In genomic region chr13:95295026-95295425, GRCh38 we compare ENCODE assay signal across 25 cellular contexts.
"Had no signal": no experiment of that assay in that cellular context is flagged by ENCODE, and none has a peak within 500 bp of the region (broad histone marks: within the 10 kb centered on the region; RNA-seq: fewer than 3 reads in every experiment).

No MANE protein-coding gene starts in this region.

- H3K4me1 ChIP-seq: neural progenitor cell, parathyroid adenoma had no signal

- H3K9me3 Mint-ChIP-seq: dendritic cell treated with granulocyte-macrophage colony-stimulating factor and Interleukin-4, amounts not matched to agents 40 ng/mL and 50 ng/mL, for 4 days; memory B cell; mesothelial cell of epicardium; natural killer cell; neural progenitor cell had no signal

- H3K36me3 ChIP-seq: heart left ventricle, left ventricle myocardium inferior, lower lobe of right lung, neural progenitor cell, sigmoid colon, stomach, thoracic aorta, transverse colon had no signal

- DNase-seq: cerebellar nuclear complex; foreskin melanocyte; heart left ventricle; hypothalamus; islet precursor cell; left cardiac atrium; left ventricle myocardium inferior; lower lobe of right lung; natural killer cell; nucleus accumbens; psoas muscle; retina; sigmoid colon; small intestine; stimulated activated CD4-positive, alpha-beta T cell treated with anti-CD3 and anti-CD28 coated beads, Interleukin-12 subunit alpha, Interleukin-12 subunit beta, amount 100 ng/mL, for 4 hours; stomach; substantia nigra; transverse colon had no signal

- H3K27ac ChIP-seq: heart left ventricle, left ventricle myocardium inferior, lower lobe of right lung, neural progenitor cell, parathyroid adenoma, psoas muscle, sigmoid colon, stomach, thoracic aorta, transverse colon had no signal

- H3K36me3 Mint-ChIP-seq: mesothelial cell of epicardium, natural killer cell had no signal

- FAIRE-seq: colon, small intestine had no signal

- H3K9me3 ChIP-seq: heart left ventricle, left ventricle myocardium inferior, lower lobe of right lung, psoas muscle, sigmoid colon, stomach, thoracic aorta, transverse colon had no signal

- ATAC-seq: heart left ventricle, left cardiac atrium, lower lobe of right lung, natural killer cell, psoas muscle had no signal

- H3K27me3 Mint-ChIP-seq: dendritic cell treated with granulocyte-macrophage colony-stimulating factor and Interleukin-4, amounts not matched to agents 40 ng/mL and 50 ng/mL, for 4 days; memory B cell had no signal

- H3K27me3 ChIP-seq: heart left ventricle, neural progenitor cell, sigmoid colon, stomach, transverse colon had no signal

- H3K27ac Mint-ChIP-seq: dendritic cell treated with granulocyte-macrophage colony-stimulating factor and Interleukin-4, amounts not matched to agents 40 ng/mL and 50 ng/mL, for 4 days; memory B cell; mesothelial cell of epicardium; natural killer cell; neural progenitor cell had no signal

- H3K4me2 ChIP-seq: neural progenitor cell had no signal

- H3K4me3 Mint-ChIP-seq: dendritic cell treated with granulocyte-macrophage colony-stimulating factor and Interleukin-4, amounts not matched to agents 40 ng/mL and 50 ng/mL, for 4 days; memory B cell; mesothelial cell of epicardium; natural killer cell; neural progenitor cell had no signal

- H3K4me3 ChIP-seq: heart left ventricle, left ventricle myocardium inferior, lower lobe of right lung, neural progenitor cell, psoas muscle, sigmoid colon, stomach, thoracic aorta, transverse colon had no signal

- H3K9ac ChIP-seq: neural progenitor cell, parathyroid adenoma had no signal

- H2AFZ ChIP-seq: neural progenitor cell, parathyroid adenoma had no signal
